In the genomic region with DNA sequence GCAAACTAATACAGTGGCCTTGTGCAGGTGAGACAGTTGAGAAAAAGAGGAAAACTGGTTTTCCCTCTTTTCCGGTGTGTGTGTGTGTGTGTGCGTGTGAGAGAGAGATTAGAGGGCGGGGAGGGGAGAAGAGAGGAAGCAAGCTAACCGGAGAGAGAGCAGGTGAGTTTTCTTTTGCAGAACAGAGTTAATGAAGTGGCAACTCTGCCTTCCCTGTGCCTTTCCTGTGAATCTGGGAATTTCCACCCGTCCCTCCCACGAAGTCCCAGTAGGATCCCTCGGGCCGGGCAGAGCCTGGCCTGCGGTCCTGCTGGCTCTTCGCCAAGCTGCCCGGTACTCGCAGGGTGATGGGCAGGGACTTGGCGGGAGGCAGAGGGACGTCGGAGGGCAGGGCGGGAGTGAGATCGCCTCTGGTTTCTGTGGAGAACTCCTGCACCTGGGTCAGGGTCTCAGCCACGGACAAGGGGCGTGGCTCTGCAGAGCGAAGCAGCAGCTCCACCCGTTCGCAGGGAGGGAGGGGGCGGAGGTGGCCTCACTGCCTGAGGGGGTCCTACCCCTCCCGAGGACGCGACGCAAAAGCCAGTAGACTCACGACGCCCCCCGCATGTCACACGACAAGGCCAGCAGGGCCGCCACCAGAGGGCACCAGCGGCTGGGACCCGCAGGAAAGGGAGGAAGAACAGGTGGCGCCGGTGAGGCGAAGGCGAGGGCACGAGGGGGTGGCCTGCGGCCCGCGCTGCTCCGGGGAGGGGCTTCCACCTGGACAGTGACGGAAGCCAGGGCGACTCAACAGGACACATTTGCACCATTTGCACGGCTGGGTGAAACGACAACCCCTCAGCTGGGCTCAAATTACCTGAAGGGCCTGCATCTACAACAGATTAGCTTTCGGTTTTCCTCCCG, we compare ENCODE assay signal across 8 cellular contexts. TPM values are rescaled to one million over a fixed set of nuclear protein-coding genes. Genes with fewer than 3 reads are reported as not detected.
DNase-seq lines count a peak whose midpoint lies in the region; ATAC-seq and TF ChIP-seq lines count a peak whose summit lies in the region.

No MANE protein-coding gene starts in this region.

- H3K36me3 ChIP-seq in WERI-Rb-1 (no peaks in the 10 kb centered on the region), mammary epithelial cell (ENCODE audit: insufficient read depth, low read length) (no peaks in the 10 kb centered on the region)

- WGBS in mammary epithelial cell (ENCODE audit: low coverage, missing lambda C conversion rate): 8% methylated on average over 25 of the region's 49 CpGs

- no peak overlapping the region for H3K27ac ChIP-seq in WERI-Rb-1
- no peak overlapping the region for H3K27ac ChIP-seq in mammary epithelial cell (ENCODE audit: insufficient read depth, low read depth, low read length)

- no peaks in the 10 kb centered on the region for H3K79me2 ChIP-seq in mammary epithelial cell (ENCODE audit: insufficient read depth, low read length)

- no TSS peak for BruUV-seq in mammary epithelial cell (replicated peaks; lab: Mats Ljungman, UMichigan)

- peaks cover 17% of the 10 kb centered on the region for H3K4me1 ChIP-seq in mammary epithelial cell (ENCODE audit: insufficient read depth, low read length)

- TF ChIP-seq CTCF in AG09319 (IDR thresholded peaks at IDR 0.05; ENCODE audit: low read depth, low read length) (peak; percentile 65), WERI-Rb-1 (IDR thresholded peaks at IDR 0.05; ENCODE audit: low read depth, low read length) (peak; percentile 96), mammary epithelial cell (conservative IDR thresholded peaks at IDR 0.05 in 1 of 2, IDR thresholded peaks at IDR 0.05 in 1 of 2; ENCODE audit: extremely low read depth in 1 of 2, insufficient read depth in 1 of 2, low read depth in 1 of 2, low read length in 2 of 2) (peak; percentile 63 to 88)

- H3K9me3 ChIP-seq in WERI-Rb-1 (ENCODE audit: severe bottlenecking) (peaks cover 2% of the 10 kb centered on the region), mammary epithelial cell (replicated peaks; ENCODE audit: insufficient read depth, low read length) (no peaks in the 10 kb centered on the region)

- no peaks in the 10 kb centered on the region for H4K20me1 ChIP-seq in mammary epithelial cell (ENCODE audit: insufficient read depth, low read length)

- dilution Hi-C loops in mammary epithelial cell (cut with HindIII; ENCODE audit: low sequenced_read_pairs): loop anchor here (5.0 kb wide), 1 partner anchor 76 kb away; no protein-coding TSS in a partner anchor

- CTCF ChIA-PET in mammary epithelial cell (lab: Charles Lee; ENCODE audit: low non-redundant PET): interaction anchor here (0.5 kb wide), 1 partner anchor 164 kb away, joined by 3 read pairs; no protein-coding TSS in a partner anchor

- in situ Hi-C loops in mammary epithelial cell (cut with MboI; ENCODE audit: low sequenced_read_pairs in 2 of 2): no loop called here

- no peak overlapping the region for H3K9ac ChIP-seq in mammary epithelial cell (ENCODE audit: insufficient read depth, low read length)

- DNase-seq in AG09319 (ENCODE audit: extremely low read depth, low read depth): no peak
- DNase-seq in NCI-H187 treated with DMSO at 0.1 percent for 48 hours (lab: John Stamatoyannopoulos, UW): peak; percentile 19
- peak; percentile 90 for DNase-seq in WERI-Rb-1
- peak; percentile 33 for DNase-seq in mammary epithelial cell
- peak; percentile 61 for DNase-seq in kidney glomerular epithelial cell (lab: John Stamatoyannopoulos, UW)
- peak; percentile 69 for DNase-seq in stimulated activated CD4-positive, alpha-beta T cell treated with anti-CD3 and anti-CD28 coated beads, Interleukin-2, amount 100 ng/mL, for 4 hours (ENCODE audit: low read depth)

- intact Hi-C loops in mammary epithelial cell (cut with micrococcal nuclease): loop anchor here (5.0 kb wide), 1 partner anchor 76 kb away; no protein-coding TSS in a partner anchor

- H2AFZ ChIP-seq in mammary epithelial cell (ENCODE audit: low read depth, low read length): peak overlapping the region; percentile 93

- peak; percentile 64 for ATAC-seq in GM21528 (IDR thresholded peaks at IDR 0.05; ENCODE audit: low FRiP score, unreplicated experiment)
- no peak for ATAC-seq in GM18861 (IDR thresholded peaks at IDR 0.05; ENCODE audit: unreplicated experiment)

- H3K4me3 ChIP-seq in WERI-Rb-1 (ENCODE audit: low read depth, low read length) (peak overlapping the region; percentile 28), mammary epithelial cell (replicated peaks in 1 of 3; ENCODE audit: insufficient read depth in 1 of 3, low read depth in 2 of 3, low read length in 3 of 3) (peak overlapping the region; percentile 52 to 53 (median 53))

- H3K27me3 ChIP-seq in WERI-Rb-1 (ENCODE audit: insufficient read depth, low read depth, severe bottlenecking) (no peaks in the 10 kb centered on the region), mammary epithelial cell (ENCODE audit: insufficient read depth, low read length) (no peaks in the 10 kb centered on the region)

- peak overlapping the region; percentile 99 for H3K4me2 ChIP-seq in mammary epithelial cell (ENCODE audit: insufficient read depth, low read depth, low read length)

RNA-seq across cellular contexts. Expression of a gene that starts 51.2 kb away (rescaled TPM):
- total RNA-seq in mammary epithelial cell: under 1 TPM in 1 of 2 donors, not detected in 1; 0.33 TPM
- polyA plus RNA-seq in mammary epithelial cell: 0.33 TPM
- polyA minus RNA-seq in mammary epithelial cell: 6.5 TPM

RNA-seq across cellular contexts. Expression of a gene that starts 59.2 kb away (rescaled TPM):
- 10 to 100 TPM; 12.0 to 28.0 TPM for total RNA-seq in mammary epithelial cell
- 10.7 TPM for polyA plus RNA-seq in mammary epithelial cell
- 8.8 TPM for polyA minus RNA-seq in mammary epithelial cell
